Comparison of ENCODE assay signal across 12 cellular contexts in the genomic region with DNA sequence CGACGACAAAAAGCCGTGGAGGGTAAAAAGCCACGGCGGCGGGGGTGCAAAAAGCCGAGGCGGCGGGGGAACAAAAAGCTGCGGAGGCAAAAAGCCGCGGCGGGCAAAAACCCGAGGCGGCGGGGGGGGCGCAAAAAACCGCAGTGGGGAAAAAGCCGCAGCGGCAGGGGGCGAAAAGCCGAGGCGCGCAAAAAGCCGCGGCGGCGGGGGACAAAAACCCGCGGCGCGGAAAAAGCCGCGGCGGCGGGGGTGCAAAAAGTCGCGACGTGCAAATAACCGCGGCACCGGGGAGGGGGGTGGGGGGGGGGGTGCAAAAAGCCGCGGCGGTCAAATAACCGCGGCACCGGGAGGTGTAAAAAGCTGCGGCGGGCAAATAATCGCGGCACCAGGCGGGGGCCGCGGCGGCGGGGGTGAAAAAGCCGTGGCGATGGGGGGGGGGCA.
A peak's percentile ranks its signal among the peaks of the same experiment; 100 is the strongest.
DNase-seq lines count a peak whose midpoint lies in the region; ATAC-seq, FAIRE-seq and TF ChIP-seq lines count a peak whose summit lies in the region.
"Had no signal": no experiment of that assay in that cellular context is flagged by ENCODE, and none has a peak within 500 bp of the region (broad histone marks: within the 10 kb centered on the region; RNA-seq: fewer than 3 reads in every experiment).

No MANE protein-coding gene starts in this region.

- H3K4me1 ChIP-seq in kidney (ENCODE audit: control insufficient read depth in 1 of 2, insufficient read depth in 1 of 2, low read depth in 1 of 2, low read length in 2 of 2) = no peaks in the 10 kb centered on the region
- no peaks in the 10 kb centered on the region for H3K4me1 ChIP-seq in tibial nerve

- FAIRE-seq in kidney (lab: Jason Lieb, UNC) = no peak
- FAIRE-seq: HTR-8/SVneo had no signal

- intact Hi-C loops in kidney (cut with DNase I) = no loop called here

- H3K9me3 ChIP-seq in kidney (ENCODE audit: control insufficient read depth in 1 of 2, low read length in 2 of 2) (no peaks in the 10 kb centered on the region), tibial nerve (no peaks in the 10 kb centered on the region)

- no peak for TF ChIP-seq EP300 in tibial nerve (IDR thresholded peaks at IDR 0.05)

- ATAC-seq in HG03378 (IDR thresholded peaks at IDR 0.05; ENCODE audit: unreplicated experiment) (no peak), HG03442 (IDR thresholded peaks at IDR 0.05; ENCODE audit: unreplicated experiment) (no peak), HG02840 (IDR thresholded peaks at IDR 0.05; ENCODE audit: low FRiP score, unreplicated experiment) (no peak)
- ATAC-seq: activated naive CD4-positive, alpha-beta T cell treated with anti-CD3 and anti-CD28 coated beads, Interleukin-2, amount 50 U/mL, for 72 hours had no signal

- DNase-seq in activated gamma-delta T cell treated with Interleukin-2 at 50 U/mL for 16 hours (peak; percentile 8), activated gamma-delta T cell (lab: John Stamatoyannopoulos, UW) (no peak), astrocyte of the cerebellum (ENCODE audit: low read depth) (peak; percentile 5), kidney (peak; percentile 44), tibial nerve (ENCODE audit: low spot score in 2 of 2) (peak in 1 of 2 donors; percentile 9)
- DNase-seq: CD4-positive, CD25-positive, alpha-beta regulatory T cell had no signal

- H3K27me3 ChIP-seq in tibial nerve = peaks cover 0 to 4% of the 10 kb centered on the region in 2 donors

- H3K36me3 ChIP-seq in kidney (ENCODE audit: control insufficient read depth in 1 of 2, insufficient read depth in 2 of 2, low read length in 2 of 2) (no peaks in the 10 kb centered on the region), tibial nerve (no peaks in the 10 kb centered on the region)

- H3K4me3 ChIP-seq in astrocyte of the cerebellum (ENCODE audit: low read depth, low read length) (peak overlapping the region; percentile 21), kidney (ENCODE audit: low read length in 2 of 2) (no peak overlapping the region), tibial nerve (peak overlapping the region; percentile 9 to 52 (median 38))

- no peak for TF ChIP-seq CTCF in astrocyte of the cerebellum (IDR thresholded peaks at IDR 0.05; ENCODE audit: low read depth, low read length, missing control alignments)
- TF ChIP-seq CTCF in kidney (IDR thresholded peaks at IDR 0.05; ENCODE audit: borderline replicate concordance, extremely low read depth, insufficient read depth) = no peak
- no peak for TF ChIP-seq CTCF in tibial nerve (IDR thresholded peaks at IDR 0.05)

- H3K9ac ChIP-seq in kidney (ENCODE audit: low read length in 2 of 2) = no peak overlapping the region

- 1% methylated on average over 27 to 48 of the region's 59 CpGs for WGBS in tibial nerve, 2 donors

- TF ChIP-seq POLR2A in tibial nerve (IDR thresholded peaks at IDR 0.05) = no peak

- in situ Hi-C loops in astrocyte of the cerebellum (cut with HindIII; ENCODE audit: low sequenced_read_pairs) = no loop called here

- no peak overlapping the region for H3K27ac ChIP-seq in kidney (ENCODE audit: low read depth in 2 of 2, low read length in 2 of 2)
- no peak overlapping the region for H3K27ac ChIP-seq in tibial nerve
- H3K27ac ChIP-seq: RWPE1 had no signal

Comparison
In these comparisons a context has a peak if more than half of its experiments do, and no peak if none do; other contexts are left out.
1. H3K4me3 ChIP-seq: peak in astrocyte of the cerebellum (single experiment) and tibial nerve (4 of 4); none in kidney (0 of 2).